In genomic region chr2:105800953-105801635, GRCh38 we compare ENCODE assay signal across 1 cellular context.
TF ChIP-seq lines count a peak whose summit lies in the region.

No MANE protein-coding gene starts in this region.

TF ChIP-seq in HepG2, 621 proteins besides CTCF, POLR2A, EP300 and RAD21 (continued from another document and continues in another):
- TF ChIP-seq BRF2 (CRISPR knock-in tag; IDR thresholded peaks at IDR 0.05) = no peak
- no peak for TF ChIP-seq PRDM4 (CRISPR knock-in tag; IDR thresholded peaks at IDR 0.05; ENCODE audit: borderline replicate concordance)
- TF ChIP-seq ZNF10 (CRISPR knock-in tag; IDR thresholded peaks at IDR 0.05; ENCODE audit: borderline replicate concordance, low read depth) = no peak
- 0 out of 2 replicates have a peak, but pooled peaks have one; percentile 32 for TF ChIP-seq KDM5B (CRISPR knock-in tag; IDR thresholded peaks at IDR 0.05; ENCODE audit: borderline replicate concordance)
- TF ChIP-seq NCOA5 (CRISPR knock-in tag; IDR thresholded peaks at IDR 0.05) = no peak
- no peak for TF ChIP-seq IRF9 (CRISPR knock-in tag; IDR thresholded peaks at IDR 0.05; ENCODE audit: borderline replicate concordance)
- no peak for TF ChIP-seq TMF1 (CRISPR knock-in tag; IDR thresholded peaks at IDR 0.05; ENCODE audit: low read depth)
- peak; percentile 96 for TF ChIP-seq ZNF362 (CRISPR knock-in tag; IDR thresholded peaks at IDR 0.05; ENCODE audit: borderline replicate concordance)
- no peak for TF ChIP-seq ZBTB43 (CRISPR knock-in tag; conservative IDR thresholded peaks at IDR 0.05)
- TF ChIP-seq ZNF276 (CRISPR knock-in tag; IDR thresholded peaks at IDR 0.05; ENCODE audit: low read depth) = no peak
- no peak for TF ChIP-seq ZNF260 (CRISPR knock-in tag; IDR thresholded peaks at IDR 0.05; ENCODE audit: borderline replicate concordance, low read depth)
- TF ChIP-seq ZNF281 (CRISPR knock-in tag; IDR thresholded peaks at IDR 0.05; ENCODE audit: borderline replicate concordance) = peak; percentile 35; the same call in 1 of the 2 replicates
- 0 out of 2 replicates have a peak, but pooled peaks have one; percentile 23 for TF ChIP-seq ZNF567 (CRISPR knock-in tag; IDR thresholded peaks at IDR 0.05; ENCODE audit: borderline replicate concordance)
- TF ChIP-seq ZNF614 (CRISPR knock-in tag; IDR thresholded peaks at IDR 0.05; ENCODE audit: borderline replicate concordance) = no peak
- TF ChIP-seq ZNF672 (CRISPR knock-in tag; IDR thresholded peaks at IDR 0.05) = no peak
- peak; percentile 90 for TF ChIP-seq ZNF710 (CRISPR knock-in tag; IDR thresholded peaks at IDR 0.05; ENCODE audit: borderline replicate concordance)
- TF ChIP-seq TIGD3 (CRISPR knock-in tag; IDR thresholded peaks at IDR 0.05; ENCODE audit: borderline replicate concordance) = no peak
- no peak; the same call in 1 of the 2 replicates for TF ChIP-seq ZSCAN5A (CRISPR knock-in tag; IDR thresholded peaks at IDR 0.05; ENCODE audit: borderline replicate concordance)
- 0 out of 2 replicates have a peak, but pooled peaks have one; percentile 8 for TF ChIP-seq HNF4A (CRISPR knock-in tag; IDR thresholded peaks at IDR 0.05)
- TF ChIP-seq FOXK1 (CRISPR knock-in tag; IDR thresholded peaks at IDR 0.05; ENCODE audit: borderline replicate concordance, low read depth) = no peak
- no peak for TF ChIP-seq POLR2G (IDR thresholded peaks at IDR 0.05; ENCODE audit: low read depth, low read length)
- no peak for TF ChIP-seq ZHX1 (CRISPR knock-in tag; IDR thresholded peaks at IDR 0.05; ENCODE audit: low read depth)
- TF ChIP-seq ZNF530 (CRISPR knock-in tag; IDR thresholded peaks at IDR 0.05; ENCODE audit: low read depth) = no peak
- TF ChIP-seq ZNF607 (CRISPR knock-in tag; IDR thresholded peaks at IDR 0.05; ENCODE audit: borderline replicate concordance) = 0 out of 2 replicates have a peak, but pooled peaks have one; percentile 29
- peak; percentile 30; the same call in 1 of the 2 replicates for TF ChIP-seq NCOA2 (CRISPR knock-in tag; IDR thresholded peaks at IDR 0.05)
- TF ChIP-seq ZNF615 (CRISPR knock-in tag; IDR thresholded peaks at IDR 0.05; ENCODE audit: borderline replicate concordance) = no peak
- no peak for TF ChIP-seq ZNF670 (CRISPR knock-in tag; IDR thresholded peaks at IDR 0.05; ENCODE audit: borderline replicate concordance)
- TF ChIP-seq ZNF775 (CRISPR knock-in tag; IDR thresholded peaks at IDR 0.05; ENCODE audit: borderline replicate concordance) = no peak
- TF ChIP-seq STAG1 (CRISPR knock-in tag; IDR thresholded peaks at IDR 0.05) = no peak
- no peak for TF ChIP-seq ZNF550 (CRISPR knock-in tag; IDR thresholded peaks at IDR 0.05; ENCODE audit: borderline replicate concordance)
- no peak for TF ChIP-seq NFYC (CRISPR knock-in tag; IDR thresholded peaks at IDR 0.05)
